34 cellular contexts compared by ENCODE assay signal in genomic region chr14:37936971-37937370, GRCh38.
"Had no signal": no experiment of that assay in that cellular context is flagged by ENCODE, and none has a peak within 500 bp of the region (broad histone marks: within the 10 kb centered on the region; RNA-seq: fewer than 3 reads in every experiment).

No MANE protein-coding gene starts in this region.

- H3K27me3 Mint-ChIP-seq: activated B cell treated with CpG ODN at 0.5 μM for 24 hours; activated naive CD8-positive, alpha-beta T cell treated with anti-CD3 and anti-CD28 coated beads, Interleukin-2, amount 50 U/mL, for 24 hours; activated T-helper 17 cell treated with anti-CD3 and anti-CD28 coated beads, Interleukin-2, amount 50 U/mL, for 72 hours; T-helper 17 cell had no signal

- H3K27ac ChIP-seq: adrenal gland, body of pancreas, epithelial cell of prostate, esophagus squamous epithelium, gastroesophageal sphincter, WERI-Rb-1 had no signal

- H3K27ac Mint-ChIP-seq: activated B cell treated with CpG ODN at 0.5 μM for 24 hours; activated CD8-positive, alpha-beta T cell treated with anti-CD3 and anti-CD28 coated beads for 36 hours; activated naive CD8-positive, alpha-beta T cell treated with anti-CD3 and anti-CD28 coated beads for 36 hours; activated naive CD8-positive, alpha-beta T cell treated with anti-CD3 and anti-CD28 coated beads, Interleukin-2, amount 50 U/mL, for 24 hours; activated T-helper 17 cell treated with anti-CD3 and anti-CD28 coated beads, Interleukin-2, amount 50 U/mL, for 72 hours; effector memory CD8-positive, alpha-beta T cell; T-helper 17 cell; T-helper 2 cell treated with Interferon-gamma antibody and Interleukin-4, amounts not matched to agents 5 μg/mL and 100 μg/mL, for 36 hours had no signal

- H3K4me3 ChIP-seq: adrenal gland, body of pancreas, esophagus squamous epithelium, gastroesophageal sphincter had no signal

- DNase-seq: activated B cell treated with CpG ODN at 0.5 μM for 24 hours; activated CD4-positive, alpha-beta T cell treated with anti-CD3 and anti-CD28 coated beads for 48 hours; activated CD4-positive, alpha-beta T cell treated with anti-CD3 and anti-CD28 coated beads, Interleukin-2, amount 50 U/mL, for 1 hour; activated CD4-positive, alpha-beta T cell treated with anti-CD3 and anti-CD28 coated beads, Interleukin-2, amount 50 U/mL, for 48 hours; activated CD8-positive, alpha-beta memory T cell treated with anti-CD3 and anti-CD28 coated beads for 24 hours; activated CD8-positive, alpha-beta T cell treated with anti-CD3 and anti-CD28 coated beads for 36 hours; activated effector memory CD4-positive, alpha-beta T cell treated with Interleukin-2 at 50 U/mL for 16 hours; activated gamma-delta T cell treated with Interleukin-2 at 50 U/mL for 16 hours; activated naive CD4-positive, alpha-beta T cell treated with anti-CD3 and anti-CD28 coated beads, Interleukin-2, amount 50 U/mL, for 16 hours; activated naive CD4-positive, alpha-beta T cell treated with Interleukin-2 at 50 U/mL for 16 hours; activated naive CD8-positive, alpha-beta T cell treated with anti-CD3 and anti-CD28 coated beads for 36 hours; activated naive CD8-positive, alpha-beta T cell treated with anti-CD3 and anti-CD28 coated beads, Interleukin-2, amount 50 U/mL, for 24 hours; activated T-cell treated with anti-CD3 and anti-CD28 coated beads, Interleukin-2, amount 50 U/mL, for 4 hours; adrenal gland; amygdala; aorta; body of pancreas; caudate nucleus; cortex of kidney; dermis blood vessel endothelial cell; effector CD4-positive, alpha-beta T cell; effector memory CD8-positive, alpha-beta T cell; esophagus squamous epithelium; foreskin melanocyte; head of caudate nucleus; T-helper 1 cell; T-helper 17 cell; T1000; WERI-Rb-1 had no signal

- H3K4me3 Mint-ChIP-seq: activated B cell treated with CpG ODN at 0.5 μM for 24 hours; activated CD8-positive, alpha-beta T cell treated with anti-CD3 and anti-CD28 coated beads for 36 hours; activated naive CD8-positive, alpha-beta T cell treated with anti-CD3 and anti-CD28 coated beads for 36 hours; activated naive CD8-positive, alpha-beta T cell treated with anti-CD3 and anti-CD28 coated beads, Interleukin-2, amount 50 U/mL, for 24 hours; activated T-cell treated with anti-CD3 and anti-CD28 coated beads, Interleukin-2, amount 50 U/mL, for 4 hours; activated T-helper 17 cell treated with anti-CD3 and anti-CD28 coated beads, Interleukin-2, amount 50 U/mL, for 72 hours; effector memory CD8-positive, alpha-beta T cell; T-helper 17 cell; T-helper 2 cell treated with Interferon-gamma antibody and Interleukin-4, amounts not matched to agents 5 μg/mL and 100 μg/mL, for 36 hours had no signal

- ATAC-seq: activated CD4-positive, CD25-positive, alpha-beta regulatory T cell treated with anti-CD3 and anti-CD28 coated beads, Interleukin-2, amount 50 U/mL, for 24 hours; activated CD8-positive, alpha-beta T cell treated with anti-CD3 and anti-CD28 coated beads for 36 hours; activated naive CD8-positive, alpha-beta T cell treated with anti-CD3 and anti-CD28 coated beads, Interleukin-2, amount 50 U/mL, for 24 hours; activated T-cell treated with anti-CD3 and anti-CD28 coated beads, Interleukin-2, amount 50 U/mL, for 4 hours; activated T-helper 17 cell treated with anti-CD3 and anti-CD28 coated beads, Interleukin-2, amount 50 U/mL, for 72 hours; body of pancreas; effector memory CD8-positive, alpha-beta T cell; gastroesophageal sphincter; T-helper 17 cell had no signal

- H3K36me3 Mint-ChIP-seq: activated naive CD8-positive, alpha-beta T cell treated with anti-CD3 and anti-CD28 coated beads for 36 hours had no signal

- H3K9me3 ChIP-seq: adrenal gland, body of pancreas, esophagus squamous epithelium, gastroesophageal sphincter had no signal

- H3K9me3 Mint-ChIP-seq: activated B cell treated with CpG ODN at 0.5 μM for 24 hours; activated CD8-positive, alpha-beta T cell treated with anti-CD3 and anti-CD28 coated beads for 36 hours; activated naive CD8-positive, alpha-beta T cell treated with anti-CD3 and anti-CD28 coated beads, Interleukin-2, amount 50 U/mL, for 24 hours; activated T-cell treated with anti-CD3 and anti-CD28 coated beads, Interleukin-2, amount 50 U/mL, for 4 hours; T-helper 2 cell treated with Interferon-gamma antibody and Interleukin-4, amounts not matched to agents 5 μg/mL and 100 μg/mL, for 36 hours had no signal

- H3K4me1 Mint-ChIP-seq: activated B cell treated with CpG ODN at 0.5 μM for 24 hours; activated naive CD8-positive, alpha-beta T cell treated with anti-CD3 and anti-CD28 coated beads for 36 hours; activated naive CD8-positive, alpha-beta T cell treated with anti-CD3 and anti-CD28 coated beads, Interleukin-2, amount 50 U/mL, for 24 hours; activated T-helper 17 cell treated with anti-CD3 and anti-CD28 coated beads, Interleukin-2, amount 50 U/mL, for 72 hours; T-helper 17 cell had no signal

- H3K36me3 ChIP-seq: adrenal gland, esophagus squamous epithelium, gastroesophageal sphincter, WERI-Rb-1 had no signal

- H3K27me3 ChIP-seq: adrenal gland, body of pancreas, esophagus squamous epithelium, gastroesophageal sphincter had no signal

- H3K4me1 ChIP-seq: adrenal gland, body of pancreas, esophagus squamous epithelium had no signal
